8 cellular contexts compared by ENCODE assay signal in genomic region chr6:27374824-27375612, GRCh38. TPM values are rescaled to one million over a fixed set of nuclear protein-coding genes. Genes with fewer than 3 reads are reported as not detected.
DNase-seq lines count a peak whose midpoint lies in the region; ATAC-seq and TF ChIP-seq lines count a peak whose summit lies in the region.

No MANE protein-coding gene starts in this region.

- no peaks in the 10 kb centered on the region for H3F3A ChIP-seq in GM23248 (ENCODE audit: insufficient read depth)

- H3K9me2 ChIP-seq in GM23248 (ENCODE audit: insufficient read depth): no peaks in the 10 kb centered on the region

- H2AFZ ChIP-seq in GM23248: peak overlapping the region; percentile 100

- peak overlapping the region; percentile 89 for H3K4me2 ChIP-seq in GM23248 (ENCODE audit: unreplicated experiment)

- no peaks in the 10 kb centered on the region for H3K27me3 Mint-ChIP-seq in activated CD8-positive, alpha-beta memory T cell treated with anti-CD3 and anti-CD28 coated beads, Interleukin-2, amount 10 ng/mL, durations not matched to agents 7 days and 5 days
- H3K27me3 Mint-ChIP-seq in endodermal cell (ENCODE audit: insufficient read depth): no peaks in the 10 kb centered on the region

- peak; percentile 98 for ATAC-seq in activated CD8-positive, alpha-beta memory T cell treated with anti-CD3 and anti-CD28 coated beads, Interleukin-2, amount 10 ng/mL, durations not matched to agents 7 days and 5 days

- no peaks in the 10 kb centered on the region for H3K27me3 ChIP-seq in GM23248 (replicated peaks; ENCODE audit: insufficient read depth)
- H3K27me3 ChIP-seq in endodermal cell (ENCODE audit: control insufficient read depth, insufficient read depth, low read length, poor library complexity, severe bottlenecking): no peaks in the 10 kb centered on the region

- H4K20me1 ChIP-seq in GM23248 (ENCODE audit: insufficient read depth): no peaks in the 10 kb centered on the region

- H3K36me3 ChIP-seq in GM23248 (ENCODE audit: low read depth) (no peaks in the 10 kb centered on the region), endodermal cell (ENCODE audit: control insufficient read depth, insufficient read depth, low read length) (no peaks in the 10 kb centered on the region)

- CTCF ChIA-PET in activated CD8-positive, alpha-beta memory T cell treated with anti-CD3 and anti-CD28 coated beads, Interleukin-2, amount 10 ng/mL, durations not matched to agents 7 days and 5 days (lab: Charles Lee): no interaction called here

- no peak for TF ChIP-seq CTCF in endodermal cell (conservative IDR thresholded peaks at IDR 0.05)

- 2 to 3% methylated on average over 31 of the region's 31 CpGs for WGBS in GM23248 (ENCODE audit: low coverage in 1 of 2, low lambda C conversion rate in 2 of 2, missing lambda C conversion rate in 2 of 2), 2 experiments
- WGBS in endodermal cell (ENCODE audit: insufficient coverage in 1 of 2, insufficient read length in 1 of 2), 2 experiments: 0 to 3% methylated on average over 4 to 31 of the region's 31 CpGs

- peaks cover 2% of the 10 kb centered on the region for H3K9me3 Mint-ChIP-seq in activated CD8-positive, alpha-beta memory T cell treated with anti-CD3 and anti-CD28 coated beads, Interleukin-2, amount 10 ng/mL, durations not matched to agents 7 days and 5 days (ENCODE audit: low read depth)
- peaks cover 2% of the 10 kb centered on the region for H3K9me3 Mint-ChIP-seq in endodermal cell

- H3K4me3 ChIP-seq in GM23248 (peak overlapping the region; percentile 83), endodermal cell (ENCODE audit: low read length) (peak overlapping the region; percentile 90)

- H3K9ac ChIP-seq in GM23248 (peak overlapping the region; percentile 39; the same call in 1 of the 2 replicates), endodermal cell (ENCODE audit: extremely low read depth, low read length, poor library complexity, severe bottlenecking) (peak overlapping the region; percentile 60)

- peaks cover 15% of the 10 kb centered on the region for H3K4me1 Mint-ChIP-seq in activated CD8-positive, alpha-beta memory T cell treated with anti-CD3 and anti-CD28 coated beads, Interleukin-2, amount 10 ng/mL, durations not matched to agents 7 days and 5 days
- H3K4me1 Mint-ChIP-seq in endodermal cell: peaks cover 43% of the 10 kb centered on the region

- DNase-seq in AG08396 (ENCODE audit: low spot score): peak; percentile 78
- peak; percentile 72 for DNase-seq in GM23248
- peak; percentile 61 for DNase-seq in NCI-H2227 treated with DMSO at 0.1 percent for 48 hours (lab: John Stamatoyannopoulos, UW)
- peak; percentile 82 for DNase-seq in activated CD8-positive, alpha-beta memory T cell treated with anti-CD3 and anti-CD28 coated beads, Interleukin-2, amount 10 ng/mL, durations not matched to agents 7 days and 5 days
- peak; percentile 97 for DNase-seq in endodermal cell
- peak; percentile 35 to 67 for DNase-seq in lung microvascular endothelial cell (ENCODE audit: low read depth in 2 of 2)
- DNase-seq in stimulated activated CD4-positive, alpha-beta T cell treated with anti-CD3 and anti-CD28 coated beads, TNF-alpha, amount 100 ng/mL, for 1 hour (ENCODE audit: low read depth in 3 of 3, low spot score in 1 of 3): peak; percentile 21 to 44 (median 35)
- no peak for DNase-seq in KBM-7

- in situ Hi-C loops in GM23248 (cut with MboI) (no loop called here), KBM-7 (cut with MboI; ENCODE audit: low pct_unique_long_range_greater_than_20kb, low sequenced_read_pairs) (no loop called here)

- H3K36me3 Mint-ChIP-seq in activated CD8-positive, alpha-beta memory T cell treated with anti-CD3 and anti-CD28 coated beads, Interleukin-2, amount 10 ng/mL, durations not matched to agents 7 days and 5 days: peaks cover 6% of the 10 kb centered on the region
- no peaks in the 10 kb centered on the region for H3K36me3 Mint-ChIP-seq in endodermal cell (ENCODE audit: low read depth)

- no peaks in the 10 kb centered on the region for H3K79me2 ChIP-seq in GM23248 (ENCODE audit: insufficient read depth)

- H3K9me3 ChIP-seq in GM23248 (ENCODE audit: low read depth) (no peaks in the 10 kb centered on the region), endodermal cell (ENCODE audit: control insufficient read depth, low read length) (no peaks in the 10 kb centered on the region)

- no peak overlapping the region for H3K27ac ChIP-seq in GM23248
- H3K27ac ChIP-seq in endodermal cell (ENCODE audit: low read depth, low read length): no peak overlapping the region

- H3K4me1 ChIP-seq in GM23248 (ENCODE audit: insufficient read depth) (0 out of 2 replicates have a peak, but pooled peaks cover 4% of the 10 kb centered on the region), endodermal cell (ENCODE audit: control insufficient read depth, insufficient read depth, low read length) (peaks cover 6% of the 10 kb centered on the region)

- peak overlapping the region; percentile 70 for H3K4me3 Mint-ChIP-seq in activated CD8-positive, alpha-beta memory T cell treated with anti-CD3 and anti-CD28 coated beads, Interleukin-2, amount 10 ng/mL, durations not matched to agents 7 days and 5 days
- peak overlapping the region; percentile 92 for H3K4me3 Mint-ChIP-seq in endodermal cell

- peak overlapping the region; percentile 43 for H3K27ac Mint-ChIP-seq in activated CD8-positive, alpha-beta memory T cell treated with anti-CD3 and anti-CD28 coated beads, Interleukin-2, amount 10 ng/mL, durations not matched to agents 7 days and 5 days
- peak overlapping the region; percentile 94 for H3K27ac Mint-ChIP-seq in endodermal cell

RNA-seq across cellular contexts. Expression of gene ZNF391, which starts 13.5 kb away (rescaled TPM):
- 1.4 and 4.7 TPM in 2 replicates for total RNA-seq in GM23248 (2014; rRNA removed; shearing (Covaris generic))
- polyA plus RNA-seq in GM23248 (2016; fragmentation: Nextera tagmentation; extraction: Ambion mirVana): 2.3 and 2.4 TPM in 2 replicates
- total RNA-seq in activated CD8-positive, alpha-beta memory T cell treated with anti-CD3 and anti-CD28 coated beads, Interleukin-2, amount 10 ng/mL, durations not matched to agents 7 days and 5 days: 1 to 10 TPM in 1 of 2 experiments, under 1 TPM in 1; 0.73 to 1.3 TPM
- total RNA-seq in endodermal cell (1 to 10 TPM; 8.6 to 9.2 TPM), lung microvascular endothelial cell (0.20 and 0.22 TPM in 2 replicates)
- polyA plus RNA-seq in endodermal cell (2013, experiment 1 of 2): 9.3 TPM
- polyA plus RNA-seq in endodermal cell (2013, experiment 2 of 2): 7.8 TPM
